ENCODE assay signal across 1 cellular context in the genomic region with DNA sequence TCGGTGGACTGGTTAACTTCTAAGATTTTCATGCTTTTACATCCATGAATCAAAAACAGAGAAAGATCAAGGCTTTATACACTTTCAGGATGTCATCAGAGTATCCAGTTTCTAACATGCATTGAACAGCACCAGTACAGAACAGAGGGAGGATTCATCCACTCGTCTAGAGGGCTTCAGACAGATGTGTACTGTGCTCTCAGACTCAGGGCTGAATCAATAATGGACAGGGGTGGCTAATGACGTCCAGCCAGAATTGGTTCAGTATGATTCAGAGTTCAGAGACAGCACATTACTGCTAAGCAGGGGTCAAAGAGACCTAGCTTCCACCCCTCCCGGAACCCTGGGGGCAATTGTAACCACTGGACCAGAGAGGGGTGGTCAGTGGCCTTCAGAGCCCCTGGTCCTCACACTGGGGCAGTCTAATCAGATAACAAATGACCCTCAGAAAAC.
A peak's percentile ranks its signal among the peaks of the same experiment; 100 is the strongest.
TF ChIP-seq lines count a peak whose summit lies in the region.

No MANE protein-coding gene starts in this region.

TF ChIP-seq in HepG2, 621 proteins besides CTCF, POLR2A, EP300 and RAD21 (continued from another document and continues in another):
- TF ChIP-seq, protein P1, sequence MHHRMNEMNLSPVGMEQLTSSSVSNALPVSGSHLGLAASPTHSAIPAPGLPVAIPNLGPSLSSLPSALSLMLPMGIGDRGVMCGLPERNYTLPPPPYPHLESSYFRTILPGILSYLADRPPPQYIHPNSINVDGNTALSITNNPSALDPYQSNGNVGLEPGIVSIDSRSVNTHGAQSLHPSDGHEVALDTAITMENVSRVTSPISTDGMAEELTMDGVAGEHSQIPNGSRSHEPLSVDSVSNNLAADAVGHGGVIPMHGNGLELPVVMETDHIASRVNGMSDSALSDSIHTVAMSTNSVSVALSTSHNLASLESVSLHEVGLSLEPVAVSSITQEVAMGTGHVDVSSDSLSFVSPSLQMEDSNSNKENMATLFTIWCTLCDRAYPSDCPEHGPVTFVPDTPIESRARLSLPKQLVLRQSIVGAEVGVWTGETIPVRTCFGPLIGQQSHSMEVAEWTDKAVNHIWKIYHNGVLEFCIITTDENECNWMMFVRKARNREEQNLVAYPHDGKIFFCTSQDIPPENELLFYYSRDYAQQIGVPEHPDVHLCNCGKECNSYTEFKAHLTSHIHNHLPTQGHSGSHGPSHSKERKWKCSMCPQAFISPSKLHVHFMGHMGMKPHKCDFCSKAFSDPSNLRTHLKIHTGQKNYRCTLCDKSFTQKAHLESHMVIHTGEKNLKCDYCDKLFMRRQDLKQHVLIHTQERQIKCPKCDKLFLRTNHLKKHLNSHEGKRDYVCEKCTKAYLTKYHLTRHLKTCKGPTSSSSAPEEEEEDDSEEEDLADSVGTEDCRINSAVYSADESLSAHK (CRISPR knock-in tag; IDR thresholded peaks at IDR 0.05; ENCODE audit: borderline replicate concordance): no peak
- no peak for TF ChIP-seq MBD4 (IDR thresholded peaks at IDR 0.05; ENCODE audit: borderline replicate concordance, low read length)
- TF ChIP-seq SCMH1 (CRISPR knock-in tag; IDR thresholded peaks at IDR 0.05; ENCODE audit: borderline replicate concordance): no peak
- TF ChIP-seq CCDC6 (CRISPR knock-in tag; IDR thresholded peaks at IDR 0.05): no peak
- TF ChIP-seq SOX6 (IDR thresholded peaks at IDR 0.05): no peak
- TF ChIP-seq SOX6 (CRISPR knock-in tag; IDR thresholded peaks at IDR 0.05): peak; percentile 77
- TF ChIP-seq ZNF709 (CRISPR knock-in tag; IDR thresholded peaks at IDR 0.05): no peak
- TF ChIP-seq, protein P2, sequence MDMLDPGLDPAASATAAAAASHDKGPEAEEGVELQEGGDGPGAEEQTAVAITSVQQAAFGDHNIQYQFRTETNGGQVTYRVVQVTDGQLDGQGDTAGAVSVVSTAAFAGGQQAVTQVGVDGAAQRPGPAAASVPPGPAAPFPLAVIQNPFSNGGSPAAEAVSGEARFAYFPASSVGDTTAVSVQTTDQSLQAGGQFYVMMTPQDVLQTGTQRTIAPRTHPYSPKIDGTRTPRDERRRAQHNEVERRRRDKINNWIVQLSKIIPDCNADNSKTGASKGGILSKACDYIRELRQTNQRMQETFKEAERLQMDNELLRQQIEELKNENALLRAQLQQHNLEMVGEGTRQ (IDR thresholded peaks at IDR 0.05; ENCODE audit: low read depth, low read length): no peak
- TF ChIP-seq, protein P2 (CRISPR knock-in tag; IDR thresholded peaks at IDR 0.05; ENCODE audit: borderline replicate concordance): no peak
- TF ChIP-seq ZNF367 (CRISPR knock-in tag; IDR thresholded peaks at IDR 0.05; ENCODE audit: borderline replicate concordance): no peak
- TF ChIP-seq MAFG (CRISPR knock-in tag; IDR thresholded peaks at IDR 0.05): no peak
- no peak for TF ChIP-seq HOXD1 (CRISPR knock-in tag; IDR thresholded peaks at IDR 0.05)
- TF ChIP-seq YEATS2 (CRISPR knock-in tag; IDR thresholded peaks at IDR 0.05; ENCODE audit: borderline replicate concordance): no peak
- peak; percentile 77; the same call in 1 of the 2 replicates for TF ChIP-seq MIER2 (CRISPR knock-in tag; IDR thresholded peaks at IDR 0.05)
- TF ChIP-seq, protein P3, sequence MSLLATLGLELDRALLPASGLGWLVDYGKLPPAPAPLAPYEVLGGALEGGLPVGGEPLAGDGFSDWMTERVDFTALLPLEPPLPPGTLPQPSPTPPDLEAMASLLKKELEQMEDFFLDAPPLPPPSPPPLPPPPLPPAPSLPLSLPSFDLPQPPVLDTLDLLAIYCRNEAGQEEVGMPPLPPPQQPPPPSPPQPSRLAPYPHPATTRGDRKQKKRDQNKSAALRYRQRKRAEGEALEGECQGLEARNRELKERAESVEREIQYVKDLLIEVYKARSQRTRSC (CRISPR knock-in tag; IDR thresholded peaks at IDR 0.05; ENCODE audit: low read depth): no peak
- TF ChIP-seq ZNF430 (CRISPR knock-in tag; IDR thresholded peaks at IDR 0.05): no peak
- TF ChIP-seq SRSF4 (IDR thresholded peaks at IDR 0.05; ENCODE audit: low read depth, low read length, poor library complexity, severe bottlenecking): no peak
- TF ChIP-seq MYNN (CRISPR knock-in tag; IDR thresholded peaks at IDR 0.05; ENCODE audit: low read depth): no peak
- TF ChIP-seq, protein P4, sequence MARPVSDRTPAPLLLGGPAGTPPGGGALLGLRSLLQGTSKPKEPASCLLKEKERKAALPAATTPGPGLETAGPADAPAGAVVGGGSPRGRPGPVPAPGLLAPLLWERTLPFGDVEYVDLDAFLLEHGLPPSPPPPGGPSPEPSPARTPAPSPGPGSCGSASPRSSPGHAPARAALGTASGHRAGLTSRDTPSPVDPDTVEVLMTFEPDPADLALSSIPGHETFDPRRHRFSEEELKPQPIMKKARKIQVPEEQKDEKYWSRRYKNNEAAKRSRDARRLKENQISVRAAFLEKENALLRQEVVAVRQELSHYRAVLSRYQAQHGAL (CRISPR knock-in tag; IDR thresholded peaks at IDR 0.05; ENCODE audit: not compliant biosample characterization): no peak
- TF ChIP-seq ARID2 (CRISPR knock-in tag; IDR thresholded peaks at IDR 0.05; ENCODE audit: borderline replicate concordance): no peak; the same call in 1 of the 2 replicates
- no peak; the same call in 1 of the 2 replicates for TF ChIP-seq KDM5A (IDR thresholded peaks at IDR 0.05; ENCODE audit: borderline replicate concordance, low read length)
- peak; percentile 81 for TF ChIP-seq ZNF264 (CRISPR knock-in tag; IDR thresholded peaks at IDR 0.05)
- peak; percentile 77; the same call in 1 of the 2 replicates for TF ChIP-seq HNF4G (IDR thresholded peaks at IDR 0.05; ENCODE audit: borderline replicate concordance, low read depth, low read length)
- no peak; the same call in 1 of the 2 replicates for TF ChIP-seq HNF4G (CRISPR knock-in tag; IDR thresholded peaks at IDR 0.05; ENCODE audit: borderline replicate concordance, low read depth)
- TF ChIP-seq ZNF75D (CRISPR knock-in tag; IDR thresholded peaks at IDR 0.05; ENCODE audit: borderline replicate concordance): no peak
- TF ChIP-seq, protein P5, sequence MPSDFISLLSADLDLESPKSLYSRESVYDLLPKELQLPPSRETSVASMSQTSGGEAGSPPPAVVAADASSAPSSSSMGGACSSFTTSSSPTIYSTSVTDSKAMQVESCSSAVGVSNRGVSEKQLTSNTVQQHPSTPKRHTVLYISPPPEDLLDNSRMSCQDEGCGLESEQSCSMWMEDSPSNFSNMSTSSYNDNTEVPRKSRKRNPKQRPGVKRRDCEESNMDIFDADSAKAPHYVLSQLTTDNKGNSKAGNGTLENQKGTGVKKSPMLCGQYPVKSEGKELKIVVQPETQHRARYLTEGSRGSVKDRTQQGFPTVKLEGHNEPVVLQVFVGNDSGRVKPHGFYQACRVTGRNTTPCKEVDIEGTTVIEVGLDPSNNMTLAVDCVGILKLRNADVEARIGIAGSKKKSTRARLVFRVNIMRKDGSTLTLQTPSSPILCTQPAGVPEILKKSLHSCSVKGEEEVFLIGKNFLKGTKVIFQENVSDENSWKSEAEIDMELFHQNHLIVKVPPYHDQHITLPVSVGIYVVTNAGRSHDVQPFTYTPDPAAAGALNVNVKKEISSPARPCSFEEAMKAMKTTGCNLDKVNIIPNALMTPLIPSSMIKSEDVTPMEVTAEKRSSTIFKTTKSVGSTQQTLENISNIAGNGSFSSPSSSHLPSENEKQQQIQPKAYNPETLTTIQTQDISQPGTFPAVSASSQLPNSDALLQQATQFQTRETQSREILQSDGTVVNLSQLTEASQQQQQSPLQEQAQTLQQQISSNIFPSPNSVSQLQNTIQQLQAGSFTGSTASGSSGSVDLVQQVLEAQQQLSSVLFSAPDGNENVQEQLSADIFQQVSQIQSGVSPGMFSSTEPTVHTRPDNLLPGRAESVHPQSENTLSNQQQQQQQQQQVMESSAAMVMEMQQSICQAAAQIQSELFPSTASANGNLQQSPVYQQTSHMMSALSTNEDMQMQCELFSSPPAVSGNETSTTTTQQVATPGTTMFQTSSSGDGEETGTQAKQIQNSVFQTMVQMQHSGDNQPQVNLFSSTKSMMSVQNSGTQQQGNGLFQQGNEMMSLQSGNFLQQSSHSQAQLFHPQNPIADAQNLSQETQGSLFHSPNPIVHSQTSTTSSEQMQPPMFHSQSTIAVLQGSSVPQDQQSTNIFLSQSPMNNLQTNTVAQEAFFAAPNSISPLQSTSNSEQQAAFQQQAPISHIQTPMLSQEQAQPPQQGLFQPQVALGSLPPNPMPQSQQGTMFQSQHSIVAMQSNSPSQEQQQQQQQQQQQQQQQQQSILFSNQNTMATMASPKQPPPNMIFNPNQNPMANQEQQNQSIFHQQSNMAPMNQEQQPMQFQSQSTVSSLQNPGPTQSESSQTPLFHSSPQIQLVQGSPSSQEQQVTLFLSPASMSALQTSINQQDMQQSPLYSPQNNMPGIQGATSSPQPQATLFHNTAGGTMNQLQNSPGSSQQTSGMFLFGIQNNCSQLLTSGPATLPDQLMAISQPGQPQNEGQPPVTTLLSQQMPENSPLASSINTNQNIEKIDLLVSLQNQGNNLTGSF (CRISPR knock-in tag; IDR thresholded peaks at IDR 0.05): no peak
- TF ChIP-seq, protein P6, sequence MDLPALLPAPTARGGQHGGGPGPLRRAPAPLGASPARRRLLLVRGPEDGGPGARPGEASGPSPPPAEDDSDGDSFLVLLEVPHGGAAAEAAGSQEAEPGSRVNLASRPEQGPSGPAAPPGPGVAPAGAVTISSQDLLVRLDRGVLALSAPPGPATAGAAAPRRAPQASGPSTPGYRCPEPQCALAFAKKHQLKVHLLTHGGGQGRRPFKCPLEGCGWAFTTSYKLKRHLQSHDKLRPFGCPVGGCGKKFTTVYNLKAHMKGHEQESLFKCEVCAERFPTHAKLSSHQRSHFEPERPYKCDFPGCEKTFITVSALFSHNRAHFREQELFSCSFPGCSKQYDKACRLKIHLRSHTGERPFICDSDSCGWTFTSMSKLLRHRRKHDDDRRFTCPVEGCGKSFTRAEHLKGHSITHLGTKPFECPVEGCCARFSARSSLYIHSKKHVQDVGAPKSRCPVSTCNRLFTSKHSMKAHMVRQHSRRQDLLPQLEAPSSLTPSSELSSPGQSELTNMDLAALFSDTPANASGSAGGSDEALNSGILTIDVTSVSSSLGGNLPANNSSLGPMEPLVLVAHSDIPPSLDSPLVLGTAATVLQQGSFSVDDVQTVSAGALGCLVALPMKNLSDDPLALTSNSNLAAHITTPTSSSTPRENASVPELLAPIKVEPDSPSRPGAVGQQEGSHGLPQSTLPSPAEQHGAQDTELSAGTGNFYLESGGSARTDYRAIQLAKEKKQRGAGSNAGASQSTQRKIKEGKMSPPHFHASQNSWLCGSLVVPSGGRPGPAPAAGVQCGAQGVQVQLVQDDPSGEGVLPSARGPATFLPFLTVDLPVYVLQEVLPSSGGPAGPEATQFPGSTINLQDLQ (CRISPR knock-in tag; IDR thresholded peaks at IDR 0.05): no peak
- TF ChIP-seq CREB1 (IDR thresholded peaks at IDR 0.05): peak; percentile 59; the same call in 1 of the 2 replicates
- peak; percentile 83 for TF ChIP-seq CREB1 (CRISPR knock-in tag; IDR thresholded peaks at IDR 0.05)
- no peak for TF ChIP-seq ZNF101 (CRISPR knock-in tag; IDR thresholded peaks at IDR 0.05; ENCODE audit: borderline replicate concordance, low read depth)
- TF ChIP-seq ZNF569 (CRISPR knock-in tag; IDR thresholded peaks at IDR 0.05; ENCODE audit: borderline replicate concordance): no peak
- TF ChIP-seq ZMYM2 (CRISPR knock-in tag; IDR thresholded peaks at IDR 0.05): no peak
- TF ChIP-seq, protein P7, sequence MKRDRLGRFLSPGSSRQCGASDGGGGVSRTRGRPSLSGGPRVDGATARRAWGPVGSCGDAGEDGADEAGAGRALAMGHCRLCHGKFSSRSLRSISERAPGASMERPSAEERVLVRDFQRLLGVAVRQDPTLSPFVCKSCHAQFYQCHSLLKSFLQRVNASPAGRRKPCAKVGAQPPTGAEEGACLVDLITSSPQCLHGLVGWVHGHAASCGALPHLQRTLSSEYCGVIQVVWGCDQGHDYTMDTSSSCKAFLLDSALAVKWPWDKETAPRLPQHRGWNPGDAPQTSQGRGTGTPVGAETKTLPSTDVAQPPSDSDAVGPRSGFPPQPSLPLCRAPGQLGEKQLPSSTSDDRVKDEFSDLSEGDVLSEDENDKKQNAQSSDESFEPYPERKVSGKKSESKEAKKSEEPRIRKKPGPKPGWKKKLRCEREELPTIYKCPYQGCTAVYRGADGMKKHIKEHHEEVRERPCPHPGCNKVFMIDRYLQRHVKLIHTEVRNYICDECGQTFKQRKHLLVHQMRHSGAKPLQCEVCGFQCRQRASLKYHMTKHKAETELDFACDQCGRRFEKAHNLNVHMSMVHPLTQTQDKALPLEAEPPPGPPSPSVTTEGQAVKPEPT (CRISPR knock-in tag; IDR thresholded peaks at IDR 0.05; ENCODE audit: low read depth): no peak
- 0 out of 2 replicates have a peak, but pooled peaks have one; percentile 26 for TF ChIP-seq BORCS8-MEF2B (CRISPR knock-in tag; IDR thresholded peaks at IDR 0.05)
- TF ChIP-seq, protein P8, sequence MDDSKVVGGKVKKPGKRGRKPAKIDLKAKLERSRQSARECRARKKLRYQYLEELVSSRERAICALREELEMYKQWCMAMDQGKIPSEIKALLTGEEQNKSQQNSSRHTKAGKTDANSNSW (CRISPR knock-in tag; IDR thresholded peaks at IDR 0.05; ENCODE audit: borderline replicate concordance): no peak
- TF ChIP-seq ONECUT2 (CRISPR knock-in tag; IDR thresholded peaks at IDR 0.05): peak; percentile 95
- TF ChIP-seq ATF1 (CRISPR knock-in tag; IDR thresholded peaks at IDR 0.05): peak; percentile 57
- no peak for TF ChIP-seq ZNF235 (CRISPR knock-in tag; IDR thresholded peaks at IDR 0.05; ENCODE audit: borderline replicate concordance)
